Comparison of ENCODE assay signal across 8 cellular contexts in the genomic region with DNA sequence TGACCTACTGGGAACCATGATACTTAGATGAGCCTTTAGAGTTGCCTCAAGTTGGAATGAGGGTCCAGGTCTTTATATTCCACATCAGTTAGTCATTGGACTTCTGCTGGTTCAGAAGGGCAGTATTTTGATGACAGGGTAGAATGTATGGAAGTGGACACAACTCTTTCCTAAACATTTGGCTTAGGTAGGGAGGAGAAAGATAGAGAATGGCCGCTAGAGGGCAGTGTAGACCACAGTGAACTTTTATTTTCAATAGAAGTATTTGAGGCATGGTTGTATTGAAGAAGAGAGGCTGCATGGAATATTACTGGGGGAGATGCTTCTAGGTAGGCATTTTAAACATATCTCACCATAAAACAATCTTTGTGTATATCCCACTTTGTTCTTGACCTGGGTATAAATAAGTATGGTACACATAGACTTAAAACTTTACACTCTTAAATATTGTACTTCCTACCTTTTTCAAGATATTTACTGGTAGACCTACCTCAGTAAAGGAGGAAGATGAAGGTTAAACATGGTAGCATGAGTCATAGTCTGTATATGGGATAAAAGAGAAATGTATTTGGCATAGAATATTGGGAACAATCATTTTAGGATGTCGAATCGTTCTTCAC.
DNase-seq lines count a peak whose midpoint lies in the region; ATAC-seq, FAIRE-seq and TF ChIP-seq lines count a peak whose summit lies in the region.

No MANE protein-coding gene starts in this region.

- TF ChIP-seq CTCF in HFF-Myc (IDR thresholded peaks at IDR 0.05; ENCODE audit: low read depth, low read length, missing control alignments) = peak; percentile 60
- peak; percentile 88 for TF ChIP-seq CTCF in VCaP (conservative IDR thresholded peaks at IDR 0.05)
- no peak for TF ChIP-seq CTCF in mucosa of descending colon (IDR thresholded peaks at IDR 0.05)
- TF ChIP-seq CTCF in transverse colon (IDR thresholded peaks at IDR 0.05) = peak; percentile 59 to 76 (median 71)

- intact Hi-C loops in mucosa of descending colon (cut with DNase I, micrococcal nuclease) (loop anchor here in 1 of 2 donors (10.0 kb wide), 1 partner anchor 1318 kb away; no protein-coding TSS in a partner anchor), transverse colon (cut with DNase I; ENCODE audit: low total_unique reads) (no loop called here)

- in situ Hi-C loops in transverse colon (cut with MboI; ENCODE audit: low pct_ligation_motif_present in 1 of 4, low pct_unique_long_range_greater_than_20kb in 1 of 4, low sequenced_read_pairs in 3 of 4) = loop anchor here in 2 of 4 donors (25.0 kb wide), 1 partner anchor 1316 kb away; no protein-coding TSS in a partner anchor

- H3K27ac ChIP-seq in VCaP = no peak overlapping the region
- H3K27ac ChIP-seq in transverse colon = no peak overlapping the region

- H3K36me3 ChIP-seq in mucosa of descending colon (ENCODE audit: low read depth) = no peaks in the 10 kb centered on the region
- no peaks in the 10 kb centered on the region for H3K36me3 ChIP-seq in transverse colon

- no peaks in the 10 kb centered on the region for H3K9me3 ChIP-seq in mucosa of descending colon
- no peaks in the 10 kb centered on the region for H3K9me3 ChIP-seq in transverse colon

- no peak for TF ChIP-seq POLR2A in transverse colon (IDR thresholded peaks at IDR 0.05)

- H3K27me3 ChIP-seq in transverse colon = no peaks in the 10 kb centered on the region

- ATAC-seq in mucosa of descending colon = peak; percentile 74

- H3K4me1 ChIP-seq in mucosa of descending colon (ENCODE audit: low read depth) = no peaks in the 10 kb centered on the region
- no peaks in the 10 kb centered on the region for H3K4me1 ChIP-seq in transverse colon

- H3K4me3 ChIP-seq in HFF-Myc (replicated peaks; ENCODE audit: low read depth, low read length) (no peak overlapping the region), mucosa of descending colon (no peak overlapping the region), transverse colon (no peak overlapping the region)

- peak; percentile 60 for DNase-seq in GM03348 (ENCODE audit: low spot score)
- DNase-seq in HFF-Myc (ENCODE audit: extremely low read depth, low read depth) = peak; percentile 32
- peak; percentile 16 for DNase-seq in NCI-H1048 (lab: John Stamatoyannopoulos, UW)
- DNase-seq in mucosa of descending colon = peak in 1 of 3 donors; percentile 81
- peak; percentile 57 for DNase-seq in transverse colon

- 55 to 58% methylated on average over 3 of the region's 3 CpGs for WGBS in transverse colon (ENCODE audit: low coverage in 1 of 2), 2 donors

- no peak for TF ChIP-seq EP300 in transverse colon (IDR thresholded peaks at IDR 0.05; ENCODE audit: low read depth)

- FAIRE-seq in A204.1 (lab: Jason Lieb, UNC) (peak; percentile 89), endometrium (lab: Jason Lieb, UNC) (peak; percentile 55)
